ENCODE assay signal across 19 cellular contexts in the genomic region with DNA sequence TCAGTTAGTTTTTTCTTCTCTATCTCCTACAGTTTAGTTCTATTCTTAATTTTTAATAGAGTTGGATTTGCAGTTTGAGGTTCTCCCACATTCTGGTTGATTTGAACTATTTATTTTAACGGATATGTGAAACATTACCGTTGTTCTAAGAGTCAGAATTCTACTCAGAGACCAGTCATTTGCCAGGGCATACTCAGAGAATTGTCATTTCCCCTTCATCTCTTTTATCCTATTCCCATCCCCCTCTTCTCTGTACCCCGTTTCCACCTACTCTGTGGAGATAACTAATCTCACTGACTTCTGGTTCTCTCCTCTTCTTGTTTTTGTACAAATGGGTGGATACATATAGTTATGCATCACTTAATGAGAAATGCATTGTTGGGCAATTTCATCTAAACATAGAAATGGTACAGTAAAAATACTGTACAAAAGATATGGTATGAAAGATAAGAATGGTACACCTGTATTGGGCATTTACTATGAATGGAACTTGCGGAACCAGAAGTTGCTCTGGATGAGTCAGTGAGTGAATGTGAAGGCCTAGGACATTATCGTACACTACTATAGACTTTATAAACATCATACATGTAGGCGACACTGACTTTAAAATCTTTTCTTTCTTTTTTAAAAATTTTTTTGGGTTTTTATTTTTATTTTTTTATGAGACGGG.
"Had no signal": no experiment of that assay in that cellular context is flagged by ENCODE, and none has a peak within 500 bp of the region (broad histone marks: within the 10 kb centered on the region; RNA-seq: fewer than 3 reads in every experiment).

No MANE protein-coding gene starts in this region.

- H3K27me3 Mint-ChIP-seq: progenitor cell of endocrine pancreas; stimulated activated naive CD8-positive, alpha-beta T cell treated with anti-CD3 and anti-CD28 coated beads, Interleukin-15, Interleukin-2, amounts not matched to agents 100 ng/mL and 50 ng/mL, for 24 hours had no signal

- H3K4me3 ChIP-seq: coronary artery, pancreas, smooth muscle cell, tibial artery, upper lobe of right lung had no signal

- H3K9me3 ChIP-seq: pancreas, tibial artery, upper lobe of right lung had no signal

- H3K36me3 Mint-ChIP-seq: stimulated activated effector memory CD8-positive, alpha-beta T cell treated with anti-CD3 and anti-CD28 coated beads, Interleukin-12 subunit alpha, Interleukin-12 subunit beta, amount 100 ng/mL, for 72 hours had no signal

- H3K9me3 Mint-ChIP-seq: endodermal cell; mesothelial cell of epicardium; nephron; stimulated activated effector memory CD8-positive, alpha-beta T cell treated with anti-CD3 and anti-CD28 coated beads, Interleukin-12 subunit alpha, Interleukin-12 subunit beta, amount 100 ng/mL, for 72 hours; stimulated activated naive CD8-positive, alpha-beta T cell treated with anti-CD3 and anti-CD28 coated beads, Interleukin-15, Interleukin-2, amounts not matched to agents 100 ng/mL and 50 ng/mL, for 24 hours had no signal

- DNase-seq: effector CD4-positive, alpha-beta T cell; endodermal cell; islet precursor cell; occipital lobe; pancreas; right cardiac atrium; stimulated activated CD4-positive, alpha-beta T cell treated with anti-CD3 and anti-CD28 coated beads, Interleukin-4, amount 100 ng/mL, for 1 hour; stimulated activated CD8-positive, alpha-beta memory T cell treated with anti-CD3 and anti-CD28 coated beads, Interleukin-4, amount 100 ng/mL, for 48 hours; tibial artery; upper lobe of right lung had no signal

- H3K4me2 ChIP-seq: smooth muscle cell had no signal

- H3K27me3 ChIP-seq: pancreas, tibial artery, upper lobe of right lung had no signal

- H3K27ac ChIP-seq: coronary artery, pancreas, tibial artery, upper lobe of right lung had no signal

- H3K4me1 ChIP-seq: pancreas, tibial artery, upper lobe of right lung had no signal

- H3K27ac Mint-ChIP-seq: endodermal cell; mesothelial cell of epicardium; nephron; progenitor cell of endocrine pancreas; stimulated activated effector memory CD8-positive, alpha-beta T cell treated with anti-CD3 and anti-CD28 coated beads, Interleukin-12 subunit alpha, Interleukin-12 subunit beta, amount 100 ng/mL, for 72 hours; stimulated activated naive CD8-positive, alpha-beta T cell treated with anti-CD3 and anti-CD28 coated beads, Interleukin-15, Interleukin-2, amounts not matched to agents 100 ng/mL and 50 ng/mL, for 24 hours had no signal

- ATAC-seq: esophagus mucosa; left lobe of liver; pancreas; right cardiac atrium; stimulated activated effector memory CD8-positive, alpha-beta T cell treated with anti-CD3 and anti-CD28 coated beads, Interleukin-12 subunit alpha, Interleukin-12 subunit beta, amount 100 ng/mL, for 72 hours; upper lobe of right lung had no signal

- H3K4me1 Mint-ChIP-seq: endodermal cell, mesothelial cell of epicardium, nephron had no signal

- H3K36me3 ChIP-seq: pancreas, tibial artery, upper lobe of right lung had no signal

- H3K4me3 Mint-ChIP-seq: endodermal cell; mesothelial cell of epicardium; nephron; stimulated activated effector memory CD8-positive, alpha-beta T cell treated with anti-CD3 and anti-CD28 coated beads, Interleukin-12 subunit alpha, Interleukin-12 subunit beta, amount 100 ng/mL, for 72 hours; stimulated activated naive CD8-positive, alpha-beta T cell treated with anti-CD3 and anti-CD28 coated beads, Interleukin-15, Interleukin-2, amounts not matched to agents 100 ng/mL and 50 ng/mL, for 24 hours had no signal
